ENCODE assay signal across 26 cellular contexts in genomic region chr10:17247210-17247609, GRCh38.
"Had no signal": no experiment of that assay in that cellular context is flagged by ENCODE, and none has a peak within 500 bp of the region (broad histone marks: within the 10 kb centered on the region; RNA-seq: fewer than 3 reads in every experiment).

No MANE protein-coding gene starts in this region.

- H3K9me3 ChIP-seq: breast epithelium, right atrium auricular region, uterus had no signal

- H3K9me3 Mint-ChIP-seq: central memory CD8-positive, alpha-beta T cell had no signal

- H3K36me3 ChIP-seq: breast epithelium, right atrium auricular region, uterus had no signal

- H3K4me3 Mint-ChIP-seq: activated CD4-positive, alpha-beta memory T cell treated with anti-CD3 and anti-CD28 coated beads, Interleukin-2, amount 10 ng/mL, durations not matched to agents 7 days and 5 days; activated CD4-positive, alpha-beta T cell treated with anti-CD3 and anti-CD28 coated beads, Interleukin-2, amount 10 ng/mL, durations not matched to agents 7 days and 5 days; activated T-cell treated with anti-CD3 and anti-CD28 coated beads, Interleukin-2, amount 50 U/mL, for 4 hours; central memory CD8-positive, alpha-beta T cell; naive thymus-derived CD8-positive, alpha-beta T cell; neural crest cell; stimulated activated naive CD8-positive, alpha-beta T cell treated with anti-CD3 and anti-CD28 coated beads, Interleukin-15, Interleukin-2, amounts not matched to agents 100 ng/mL and 50 ng/mL, for 24 hours; type B pancreatic cell; WTC11 had no signal

- H3K4me3 ChIP-seq: breast epithelium, right atrium auricular region, uterus had no signal

- H3K27me3 Mint-ChIP-seq: activated CD4-positive, alpha-beta T cell treated with anti-CD3 and anti-CD28 coated beads, Interleukin-2, amount 10 ng/mL, durations not matched to agents 7 days and 5 days; central memory CD8-positive, alpha-beta T cell; naive thymus-derived CD8-positive, alpha-beta T cell; stimulated activated naive CD8-positive, alpha-beta T cell treated with anti-CD3 and anti-CD28 coated beads, Interleukin-15, Interleukin-2, amounts not matched to agents 100 ng/mL and 50 ng/mL, for 24 hours; type B pancreatic cell had no signal

- FAIRE-seq: colon, kidney, TTC549 had no signal

- H3K27me3 ChIP-seq: breast epithelium, right atrium auricular region, uterus had no signal

- ATAC-seq: activated naive CD4-positive, alpha-beta T cell treated with anti-CD3 and anti-CD28 coated beads, Interleukin-2, amount 50 U/mL, for 72 hours; activated T-cell treated with anti-CD3 and anti-CD28 coated beads, Interleukin-2, amount 50 U/mL, for 4 hours; left colon; naive thymus-derived CD8-positive, alpha-beta T cell; WTC11 had no signal

- H3K4me1 ChIP-seq: breast epithelium, right atrium auricular region, uterus had no signal

- H3K27ac Mint-ChIP-seq: activated CD4-positive, alpha-beta memory T cell treated with anti-CD3 and anti-CD28 coated beads, Interleukin-2, amount 10 ng/mL, durations not matched to agents 7 days and 5 days; stimulated activated naive CD8-positive, alpha-beta T cell treated with anti-CD3 and anti-CD28 coated beads, Interleukin-15, Interleukin-2, amounts not matched to agents 100 ng/mL and 50 ng/mL, for 24 hours; type B pancreatic cell; WTC11 had no signal

- H3K4me1 Mint-ChIP-seq: activated CD4-positive, alpha-beta memory T cell treated with anti-CD3 and anti-CD28 coated beads, Interleukin-2, amount 10 ng/mL, durations not matched to agents 7 days and 5 days; activated CD4-positive, alpha-beta T cell treated with anti-CD3 and anti-CD28 coated beads, Interleukin-2, amount 10 ng/mL, durations not matched to agents 7 days and 5 days; central memory CD8-positive, alpha-beta T cell; neural crest cell; WTC11 had no signal

- DNase-seq: activated CD4-positive, alpha-beta memory T cell treated with anti-CD3 and anti-CD28 coated beads, Interleukin-2, amount 10 ng/mL, durations not matched to agents 7 days and 5 days; activated CD4-positive, alpha-beta T cell treated with anti-CD3 and anti-CD28 coated beads for 1 hour; activated CD4-positive, alpha-beta T cell treated with anti-CD3 and anti-CD28 coated beads, Interleukin-2, amount 10 ng/mL, durations not matched to agents 7 days and 5 days; activated naive CD4-positive, alpha-beta T cell; activated T-cell treated with anti-CD3 and anti-CD28 coated beads, Interleukin-2, amount 50 U/mL, for 4 hours; effector CD8-positive, alpha-beta T cell; foreskin fibroblast; head of caudate nucleus; hippocampal formation; kidney; left colon; midbrain; naive thymus-derived CD8-positive, alpha-beta T cell; stimulated activated CD4-positive, alpha-beta T cell treated with anti-CD3 and anti-CD28 coated beads, Interleukin-2, amount 100 ng/mL, for 48 hours; substantia nigra; uterus had no signal

- H3K27ac ChIP-seq: breast epithelium, right atrium auricular region, uterus had no signal
